In the genomic region with DNA sequence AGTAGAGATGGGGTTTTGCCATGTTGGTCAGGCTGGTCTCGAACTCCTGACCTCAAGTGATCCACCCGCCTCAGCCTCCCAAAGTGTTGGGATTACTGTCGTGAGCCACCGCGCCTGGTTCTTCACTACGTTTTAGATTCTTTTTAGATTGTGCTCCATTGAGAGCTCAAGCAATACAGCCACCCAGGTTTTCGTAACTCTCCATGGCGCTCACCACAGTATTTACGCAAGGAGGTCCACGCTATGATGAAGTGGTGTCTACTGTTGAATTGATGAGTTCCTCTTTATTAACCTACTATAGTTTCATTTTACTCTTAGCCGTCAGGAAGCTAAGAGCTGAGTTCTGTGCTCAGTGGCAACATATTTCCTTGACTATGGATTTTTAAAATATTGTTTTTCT, we compare ENCODE assay signal across 1 cellular context.
TF ChIP-seq lines count a peak whose summit lies in the region.

No MANE protein-coding gene starts in this region.

TF ChIP-seq in HepG2, 621 proteins besides CTCF, POLR2A, EP300 and RAD21:
- TF ChIP-seq, protein P1, sequence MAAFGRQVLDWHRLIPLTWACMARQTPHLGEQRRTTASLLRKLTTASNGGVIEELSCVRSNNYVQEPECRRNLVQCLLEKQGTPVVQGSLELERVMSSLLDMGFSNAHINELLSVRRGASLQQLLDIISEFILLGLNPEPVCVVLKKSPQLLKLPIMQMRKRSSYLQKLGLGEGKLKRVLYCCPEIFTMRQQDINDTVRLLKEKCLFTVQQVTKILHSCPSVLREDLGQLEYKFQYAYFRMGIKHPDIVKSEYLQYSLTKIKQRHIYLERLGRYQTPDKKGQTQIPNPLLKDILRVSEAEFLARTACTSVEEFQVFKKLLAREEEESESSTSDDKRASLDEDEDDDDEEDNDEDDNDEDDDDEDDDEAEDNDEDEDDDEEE (CRISPR knock-in tag; IDR thresholded peaks at IDR 0.05), result no peak
- TF ChIP-seq ZNF709 (CRISPR knock-in tag; IDR thresholded peaks at IDR 0.05) (no peak), XRCC5 (optimal IDR thresholded peaks at IDR 0.05; ENCODE audit: low read length) (no peak), ZBTB38 (CRISPR knock-in tag; IDR thresholded peaks at IDR 0.05) (peak; percentile 23; the same call in 1 of the 2 replicates)
- TF ChIP-seq, protein P2, sequence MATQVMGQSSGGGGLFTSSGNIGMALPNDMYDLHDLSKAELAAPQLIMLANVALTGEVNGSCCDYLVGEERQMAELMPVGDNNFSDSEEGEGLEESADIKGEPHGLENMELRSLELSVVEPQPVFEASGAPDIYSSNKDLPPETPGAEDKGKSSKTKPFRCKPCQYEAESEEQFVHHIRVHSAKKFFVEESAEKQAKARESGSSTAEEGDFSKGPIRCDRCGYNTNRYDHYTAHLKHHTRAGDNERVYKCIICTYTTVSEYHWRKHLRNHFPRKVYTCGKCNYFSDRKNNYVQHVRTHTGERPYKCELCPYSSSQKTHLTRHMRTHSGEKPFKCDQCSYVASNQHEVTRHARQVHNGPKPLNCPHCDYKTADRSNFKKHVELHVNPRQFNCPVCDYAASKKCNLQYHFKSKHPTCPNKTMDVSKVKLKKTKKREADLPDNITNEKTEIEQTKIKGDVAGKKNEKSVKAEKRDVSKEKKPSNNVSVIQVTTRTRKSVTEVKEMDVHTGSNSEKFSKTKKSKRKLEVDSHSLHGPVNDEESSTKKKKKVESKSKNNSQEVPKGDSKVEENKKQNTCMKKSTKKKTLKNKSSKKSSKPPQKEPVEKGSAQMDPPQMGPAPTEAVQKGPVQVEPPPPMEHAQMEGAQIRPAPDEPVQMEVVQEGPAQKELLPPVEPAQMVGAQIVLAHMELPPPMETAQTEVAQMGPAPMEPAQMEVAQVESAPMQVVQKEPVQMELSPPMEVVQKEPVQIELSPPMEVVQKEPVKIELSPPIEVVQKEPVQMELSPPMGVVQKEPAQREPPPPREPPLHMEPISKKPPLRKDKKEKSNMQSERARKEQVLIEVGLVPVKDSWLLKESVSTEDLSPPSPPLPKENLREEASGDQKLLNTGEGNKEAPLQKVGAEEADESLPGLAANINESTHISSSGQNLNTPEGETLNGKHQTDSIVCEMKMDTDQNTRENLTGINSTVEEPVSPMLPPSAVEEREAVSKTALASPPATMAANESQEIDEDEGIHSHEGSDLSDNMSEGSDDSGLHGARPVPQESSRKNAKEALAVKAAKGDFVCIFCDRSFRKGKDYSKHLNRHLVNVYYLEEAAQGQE (IDR thresholded peaks at IDR 0.05; ENCODE audit: borderline replicate concordance in 1 of 2, low read depth in 1 of 2, low read length in 2 of 2), result no peak
- TF ChIP-seq, protein P3, sequence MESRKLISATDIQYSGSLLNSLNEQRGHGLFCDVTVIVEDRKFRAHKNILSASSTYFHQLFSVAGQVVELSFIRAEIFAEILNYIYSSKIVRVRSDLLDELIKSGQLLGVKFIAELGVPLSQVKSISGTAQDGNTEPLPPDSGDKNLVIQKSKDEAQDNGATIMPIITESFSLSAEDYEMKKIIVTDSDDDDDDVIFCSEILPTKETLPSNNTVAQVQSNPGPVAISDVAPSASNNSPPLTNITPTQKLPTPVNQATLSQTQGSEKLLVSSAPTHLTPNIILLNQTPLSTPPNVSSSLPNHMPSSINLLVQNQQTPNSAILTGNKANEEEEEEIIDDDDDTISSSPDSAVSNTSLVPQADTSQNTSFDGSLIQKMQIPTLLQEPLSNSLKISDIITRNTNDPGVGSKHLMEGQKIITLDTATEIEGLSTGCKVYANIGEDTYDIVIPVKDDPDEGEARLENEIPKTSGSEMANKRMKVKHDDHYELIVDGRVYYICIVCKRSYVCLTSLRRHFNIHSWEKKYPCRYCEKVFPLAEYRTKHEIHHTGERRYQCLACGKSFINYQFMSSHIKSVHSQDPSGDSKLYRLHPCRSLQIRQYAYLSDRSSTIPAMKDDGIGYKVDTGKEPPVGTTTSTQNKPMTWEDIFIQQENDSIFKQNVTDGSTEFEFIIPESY (CRISPR knock-in tag; IDR thresholded peaks at IDR 0.05), result peak; percentile 37; the same call in 1 of the 2 replicates
